8 cellular contexts compared by ENCODE assay signal in genomic region chrX:47190445-47191269, GRCh38. TPM values are rescaled to one million over a fixed set of nuclear protein-coding genes. Genes with fewer than 3 reads are reported as not detected.
DNase-seq lines count a peak whose midpoint lies in the region; TF ChIP-seq lines count a peak whose summit lies in the region.

No MANE protein-coding gene starts in this region.

- peak overlapping the region; percentile 75 for H3K27ac Mint-ChIP-seq in HFFc6
- H3K27ac Mint-ChIP-seq in activated naive CD4-positive, alpha-beta T cell treated with anti-CD3 and anti-CD28 coated beads, Interleukin-2, amount 50 U/mL, for 24 hours, result peak overlapping the region; percentile 94

- H3K4me2 ChIP-seq in SK-N-SH, result peak overlapping the region; percentile 83

- H3K27me3 ChIP-seq in SK-N-SH (ENCODE audit: insufficient read depth) (peaks cover 14% of the 10 kb centered on the region; the same call in 1 of the 2 replicates), ovary (no peaks in the 10 kb centered on the region), thyroid gland (no peaks in the 10 kb centered on the region)

- peaks cover 9 to 13% of the 10 kb centered on the region in 2 experiments; a peak in 2 of 4 replicates for H3K4me1 ChIP-seq in SK-N-SH (ENCODE audit: control insufficient read depth in 1 of 2, insufficient read depth in 2 of 2, low read depth in 1 of 2, low read length in 1 of 2)
- H3K4me1 ChIP-seq in ovary (ENCODE audit: insufficient read depth), result peaks cover 4% of the 10 kb centered on the region
- peaks cover 24 to 32% of the 10 kb centered on the region in 2 donors for H3K4me1 ChIP-seq in thyroid gland

- H3K9me2 ChIP-seq in SK-N-SH, result no peaks in the 10 kb centered on the region

- peak overlapping the region; percentile 93 for H3K4me3 Mint-ChIP-seq in HFFc6
- H3K4me3 Mint-ChIP-seq in activated naive CD4-positive, alpha-beta T cell treated with anti-CD3 and anti-CD28 coated beads, Interleukin-2, amount 50 U/mL, for 24 hours, result peak overlapping the region; percentile 92

- peaks cover 3% of the 10 kb centered on the region for H3K27me3 Mint-ChIP-seq in HFFc6 (ENCODE audit: insufficient read depth)
- no peaks in the 10 kb centered on the region for H3K27me3 Mint-ChIP-seq in activated naive CD4-positive, alpha-beta T cell treated with anti-CD3 and anti-CD28 coated beads, Interleukin-2, amount 50 U/mL, for 24 hours

- no peaks in the 10 kb centered on the region for H3K9me3 Mint-ChIP-seq in HFFc6
- no peaks in the 10 kb centered on the region for H3K9me3 Mint-ChIP-seq in activated naive CD4-positive, alpha-beta T cell treated with anti-CD3 and anti-CD28 coated beads, Interleukin-2, amount 50 U/mL, for 24 hours

- H3K4me3 ChIP-seq in SK-N-SH (ENCODE audit: low read depth in 2 of 2, low read length in 1 of 2) (peak overlapping the region; percentile 58 to 72), ovary (peak overlapping the region; percentile 45), thyroid gland (replicated peaks in 1 of 3) (peak overlapping the region in 2 of 3 donors; percentile 41 to 44)

- TF ChIP-seq CTCF in HFFc6 (IDR thresholded peaks at IDR 0.05), result no peak
- no peak for TF ChIP-seq CTCF in SK-N-SH (IDR thresholded peaks at IDR 0.05)
- TF ChIP-seq CTCF in ovary (IDR thresholded peaks at IDR 0.05), result no peak
- no peak for TF ChIP-seq CTCF in thyroid gland (IDR thresholded peaks at IDR 0.05)

- peak overlapping the region; percentile 27 to 40; a peak in 3 of 4 replicates for H3K27ac ChIP-seq in SK-N-SH (ENCODE audit: low read depth in 2 of 2, low read length in 1 of 2)
- no peak overlapping the region for H3K27ac ChIP-seq in ovary
- peak overlapping the region in 1 of 3 donors; percentile 39 for H3K27ac ChIP-seq in thyroid gland

- TF ChIP-seq RAD21 in SK-N-SH (IDR thresholded peaks at IDR 0.05; ENCODE audit: low read length), result no peak

- intact Hi-C loops in head of caudate nucleus (cut with DNase I) (loop anchor here (5.0 kb wide), 1 partner anchor 192 kb away; no protein-coding TSS in a partner anchor), ovary (cut with DNase I) (loop anchor here in 2 of 4 donors (5.0 to 10.0 kb wide), 4 partner anchors 192 to 454 kb away; no protein-coding TSS in a partner anchor), thyroid gland (cut with DNase I) (loop anchor here (5.0 kb wide), 2 partner anchors 197 to 337 kb away; no protein-coding TSS in a partner anchor)

- H4K20me1 ChIP-seq in SK-N-SH (ENCODE audit: insufficient read depth), result peaks cover 13% of the 10 kb centered on the region

- peak; percentile 78 for DNase-seq in GM04504 (ENCODE audit: low read depth)
- peak; percentile 89 for DNase-seq in HFFc6
- DNase-seq in NCI-H1092 treated with DMSO at 0.1 percent for 48 hours (lab: John Stamatoyannopoulos, UW), result peak; percentile 95
- peak; percentile 95 for DNase-seq in SK-N-SH
- DNase-seq in head of caudate nucleus, result peak; percentile 81 to 94 (median 89)
- peak; percentile 82 to 88 (median 86) for DNase-seq in ovary
- DNase-seq in thyroid gland, result peak; percentile 86 to 88

- POLR2A ChIA-PET in SK-N-SH (lab: Yijun Ruan, JAX), result interaction anchor here (0.6 to 1.4 kb wide), 3 partner anchors 46 to 333 kb away, joined by 3 to 4 read pairs (median 3); partner anchors contain the start of genes NDUFB11 and RBM10

- H3K79me2 ChIP-seq in SK-N-SH (ENCODE audit: insufficient read depth), result peaks cover 31% of the 10 kb centered on the region

- peak in 1 of 2 experiments; percentile 52; a peak in 1 of 4 replicates for TF ChIP-seq EP300 in SK-N-SH (IDR thresholded peaks at IDR 0.05; ENCODE audit: borderline replicate concordance in 1 of 2, low read depth in 1 of 2, low read length in 1 of 2)
- no peak for TF ChIP-seq EP300 in ovary (IDR thresholded peaks at IDR 0.05)

- CTCF ChIA-PET in SK-N-SH (lab: Yijun Ruan, JAX), result interaction anchor here (1.6 to 4.0 kb wide), 3 partner anchors 14 to 333 kb away, joined by 3 to 29 read pairs (median 19); no protein-coding TSS in a partner anchor

- H3K9me3 ChIP-seq in SK-N-SH (no peaks in the 10 kb centered on the region), ovary (no peaks in the 10 kb centered on the region), thyroid gland (no peaks in the 10 kb centered on the region)

- peaks cover 16% of the 10 kb centered on the region for H3K4me1 Mint-ChIP-seq in HFFc6 (ENCODE audit: low read depth)
- peaks cover 39% of the 10 kb centered on the region for H3K4me1 Mint-ChIP-seq in activated naive CD4-positive, alpha-beta T cell treated with anti-CD3 and anti-CD28 coated beads, Interleukin-2, amount 50 U/mL, for 24 hours

- TF ChIP-seq POLR2A in ovary (IDR thresholded peaks at IDR 0.05) (no peak), thyroid gland (IDR thresholded peaks at IDR 0.05) (peak in 1 of 2 donors; percentile 68)

- peak overlapping the region; percentile 83 for H2AFZ ChIP-seq in SK-N-SH (ENCODE audit: low read depth)

- 8% methylated on average over 14 of the region's 40 CpGs for WGBS in SK-N-SH (ENCODE audit: low lambda C conversion rate)
- WGBS in ovary, 3 donors, result 15 to 28% (median 24%) methylated on average over 36 to 40 of the region's 40 CpGs
- 3 to 4% methylated on average over 16 to 20 of the region's 40 CpGs for WGBS in thyroid gland, 2 donors

- peak overlapping the region; percentile 67 for H3K9ac ChIP-seq in SK-N-SH

- no peaks in the 10 kb centered on the region for H3F3A ChIP-seq in SK-N-SH (replicated peaks; ENCODE audit: insufficient read depth)

- H3K36me3 Mint-ChIP-seq in HFFc6 (ENCODE audit: low read depth), result peaks cover 12% of the 10 kb centered on the region
- H3K36me3 Mint-ChIP-seq in activated naive CD4-positive, alpha-beta T cell treated with anti-CD3 and anti-CD28 coated beads, Interleukin-2, amount 50 U/mL, for 24 hours, result no peaks in the 10 kb centered on the region

- H3K36me3 ChIP-seq in SK-N-SH (replicated peaks in 1 of 2; ENCODE audit: control insufficient read depth in 1 of 2, insufficient read depth in 2 of 2, low read length in 1 of 2) (peaks cover under 1 to 2% of the 10 kb centered on the region in 2 experiments), ovary (no peaks in the 10 kb centered on the region), thyroid gland (peaks cover 0 to 5% of the 10 kb centered on the region in 2 donors)

TF ChIP-seq in SK-N-SH, 30 proteins besides CTCF, POLR2A, EP300 and RAD21 (continues in another document):
- peak; percentile 69; the same call in 1 of the 2 replicates for TF ChIP-seq TAF1 (IDR thresholded peaks at IDR 0.05; ENCODE audit: borderline replicate concordance, low read depth, low read length)
- no peak for TF ChIP-seq NFIC (IDR thresholded peaks at IDR 0.05; ENCODE audit: borderline replicate concordance)
- TF ChIP-seq MAX (IDR thresholded peaks at IDR 0.05; ENCODE audit: low read depth), result peak; percentile 93
- TF ChIP-seq FOSL2 (IDR thresholded peaks at IDR 0.05; ENCODE audit: borderline replicate concordance, low read depth), result no peak

RNA-seq across cellular contexts. Expression of gene UBA1, which starts 3.0 kb away (rescaled TPM):
- total RNA-seq in HFFc6 (2021; fragmentation: NEBNext Ultra II Directional; extraction: Animal tissue kit (Norgen Biotek cat#: 25700)), result 100 to 1,000 TPM; 268 to 291 (median 282) TPM
- polyA plus RNA-seq in SK-N-SH (2012; rRNA removed), result 249 and 283 TPM in 2 replicates
- polyA plus RNA-seq in SK-N-SH (2012; cell fraction: cytosol; rRNA removed), result 125 and 170 TPM in 2 replicates
- 396 and 495 TPM in 2 replicates for polyA plus RNA-seq in SK-N-SH (2012; cell fraction: nucleus; rRNA removed)
- 100 to 1,000 TPM in 6 of 7 donors, 10 to 100 TPM in 1; 91.8 to 196 (median 177) TPM for total RNA-seq in ovary
- 100 to 1,000 TPM in 1 of 2 donors, 10 to 100 TPM in 1; 90.0 to 129 TPM for polyA plus RNA-seq in ovary
- total RNA-seq in thyroid gland, result 100 to 1,000 TPM; 159 to 293 (median 201) TPM

RNA-seq across cellular contexts. Expression of gene CDK16, which starts 27.8 kb away (rescaled TPM):
- total RNA-seq in HFFc6 (2021; fragmentation: NEBNext Ultra II Directional; extraction: Animal tissue kit (Norgen Biotek cat#: 25700)), result 100 to 1,000 TPM; 106 to 128 (median 114) TPM
- polyA plus RNA-seq in SK-N-SH (2012; rRNA removed), result 115 and 116 TPM in 2 replicates
- 64.3 and 83.1 TPM in 2 replicates for polyA plus RNA-seq in SK-N-SH (2012; cell fraction: cytosol; rRNA removed)
- 213 and 232 TPM in 2 replicates for polyA plus RNA-seq in SK-N-SH (2012; cell fraction: nucleus; rRNA removed)
- 10 to 100 TPM; 40.9 to 99.0 (median 72.1) TPM for total RNA-seq in ovary
- polyA plus RNA-seq in ovary, result 10 to 100 TPM; 41.2 to 46.0 TPM
- total RNA-seq in thyroid gland, result 100 to 1,000 TPM in 2 of 4 donors, 10 to 100 TPM in 2; 76.6 to 111 (median 93.7) TPM

RNA-seq across cellular contexts. Expression of gene USP11, which starts 42.2 kb away (rescaled TPM):
- 10 to 100 TPM; 55.2 to 68.7 (median 62.8) TPM for total RNA-seq in HFFc6 (2021; fragmentation: NEBNext Ultra II Directional; extraction: Animal tissue kit (Norgen Biotek cat#: 25700))
- polyA plus RNA-seq in SK-N-SH (2012; rRNA removed), result 40.1 and 53.1 TPM in 2 replicates
- polyA plus RNA-seq in SK-N-SH (2012; cell fraction: cytosol; rRNA removed), result 19.8 and 26.2 TPM in 2 replicates
- polyA plus RNA-seq in SK-N-SH (2012; cell fraction: nucleus; rRNA removed), result 185 and 213 TPM in 2 replicates
- 100 to 1,000 TPM in 5 of 7 donors, 10 to 100 TPM in 2; 55.6 to 166 (median 135) TPM for total RNA-seq in ovary
- 10 to 100 TPM; 65.6 to 87.8 TPM for polyA plus RNA-seq in ovary
- total RNA-seq in thyroid gland, result 100 to 1,000 TPM in 1 of 4 donors, 10 to 100 TPM in 3; 61.9 to 128 (median 86.8) TPM

RNA-seq across cellular contexts. Expression of gene RBM10, which starts 45.6 kb away (rescaled TPM):
- 10 to 100 TPM; 38.8 to 44.3 (median 41.7) TPM for total RNA-seq in HFFc6 (2021; fragmentation: NEBNext Ultra II Directional; extraction: Animal tissue kit (Norgen Biotek cat#: 25700))
- polyA plus RNA-seq in SK-N-SH (2012; rRNA removed), result 24.7 and 34.4 TPM in 2 replicates
- polyA plus RNA-seq in SK-N-SH (2012; cell fraction: cytosol; rRNA removed), result 15.1 and 23.5 TPM in 2 replicates
- 47.0 and 52.0 TPM in 2 replicates for polyA plus RNA-seq in SK-N-SH (2012; cell fraction: nucleus; rRNA removed)
- total RNA-seq in ovary, result 10 to 100 TPM; 28.6 to 53.0 (median 36.7) TPM
- polyA plus RNA-seq in ovary, result 10 to 100 TPM; 12.0 to 39.5 TPM
- 10 to 100 TPM; 26.5 to 43.0 (median 35.2) TPM for total RNA-seq in thyroid gland

RNA-seq across cellular contexts. Expression of gene NDUFB11, which starts 46.2 kb away (rescaled TPM):
- total RNA-seq in HFFc6 (2021; fragmentation: NEBNext Ultra II Directional; extraction: Animal tissue kit (Norgen Biotek cat#: 25700)), result 10 to 100 TPM; 80.0 to 88.8 (median 84.4) TPM
- polyA plus RNA-seq in SK-N-SH (2012; rRNA removed) (74.9 and 107 TPM in 2 replicates), ovary (10 to 100 TPM; 33.9 to 45.0 TPM)
- polyA plus RNA-seq in SK-N-SH (2012; cell fraction: cytosol; rRNA removed), result 72.6 and 79.2 TPM in 2 replicates
- polyA plus RNA-seq in SK-N-SH (2012; cell fraction: nucleus; rRNA removed), result 29.1 and 55.5 TPM in 2 replicates
- total RNA-seq in ovary (10 to 100 TPM; 35.8 to 82.0 (median 44.6) TPM), thyroid gland (100 to 1,000 TPM in 3 of 4 donors, 10 to 100 TPM in 1; 68.5 to 179 (median 107) TPM)

Comparison
In these comparisons a context has a peak if more than half of its experiments do, and no peak if none do; other contexts are left out.
1. H3K27ac ChIP-seq: peak in SK-N-SH (2 of 2); none in ovary (0 of 2).
2. Peak in every context shown above with its lines, with median percentiles within 50 percentile points of each other: DNase-seq and H3K4me3 ChIP-seq.